In genomic region chr7:99039384-99039891, GRCh38 we compare ENCODE assay signal across 24 cellular contexts.
"Had no signal": no experiment of that assay in that cellular context is flagged by ENCODE, and none has a peak within 500 bp of the region (broad histone marks: within the 10 kb centered on the region; RNA-seq: fewer than 3 reads in every experiment).

No MANE protein-coding gene starts in this region.

- DNase-seq: activated B cell treated with CpG ODN at 0.5 μM for 24 hours; activated CD4-positive, alpha-beta T cell treated with anti-CD3 and anti-CD28 coated beads for 36 hours; activated CD4-positive, alpha-beta T cell treated with anti-CD3 and anti-CD28 coated beads, Interleukin-2, amount 50 U/mL, for 4 hours; activated effector memory CD4-positive, alpha-beta T cell treated with anti-CD3 and anti-CD28 coated beads, Interleukin-2, amount 50 U/mL, for 16 hours; activated naive CD4-positive, alpha-beta T cell treated with anti-CD3 and anti-CD28 coated beads for 36 hours; activated naive CD8-positive, alpha-beta T cell treated with anti-CD3 and anti-CD28 coated beads, Interleukin-2, amount 10 ng/mL, durations not matched to agents 7 days and 5 days; central memory CD4-positive, alpha-beta T cell; effector CD8-positive, alpha-beta T cell; erythroblast; left cardiac atrium; midbrain; ovary; retina; stimulated activated CD4-positive, alpha-beta T cell treated with anti-CD3 and anti-CD28 coated beads, Interleukin-4, amount 100 ng/mL, for 24 hours; stimulated activated naive B cell treated with anti-CD40 and anti-IgM and Interleukin-4, amounts not matched to agents 10 μg/mL and 1 μg/mL and 100 μg/mL, for 72 hours; stomach; T-helper 2 cell; thyroid gland had no signal

- H3K9me3 ChIP-seq: breast epithelium, gastroesophageal sphincter, ovary, prostate gland, stomach, thyroid gland had no signal

- H3K27ac Mint-ChIP-seq: activated B cell treated with CpG ODN at 0.5 μM for 24 hours; activated CD4-positive, alpha-beta T cell treated with anti-CD3 and anti-CD28 coated beads for 36 hours; activated naive CD4-positive, alpha-beta T cell treated with anti-CD3 and anti-CD28 coated beads for 36 hours; activated naive CD8-positive, alpha-beta T cell treated with anti-CD3 and anti-CD28 coated beads, Interleukin-2, amount 10 ng/mL, durations not matched to agents 7 days and 5 days; stimulated activated naive B cell treated with anti-CD40 and anti-IgM and Interleukin-4, amounts not matched to agents 10 μg/mL and 1 μg/mL and 100 μg/mL, for 72 hours had no signal

- H3K27me3 ChIP-seq: breast epithelium, gastroesophageal sphincter, hepatocyte, ovary, stomach, thyroid gland had no signal

- H3K4me1 ChIP-seq: breast epithelium, thyroid gland had no signal

- H3K27ac ChIP-seq: hepatocyte, ovary, prostate gland, skin epidermis, thyroid gland had no signal

- H3K9me3 Mint-ChIP-seq: activated B cell treated with CpG ODN at 0.5 μM for 24 hours; activated naive CD4-positive, alpha-beta T cell treated with anti-CD3 and anti-CD28 coated beads for 36 hours; activated naive CD8-positive, alpha-beta T cell treated with anti-CD3 and anti-CD28 coated beads, Interleukin-2, amount 10 ng/mL, durations not matched to agents 7 days and 5 days; naive thymus-derived CD4-positive, alpha-beta T cell; stimulated activated naive B cell treated with anti-CD40 and anti-IgM and Interleukin-4, amounts not matched to agents 10 μg/mL and 1 μg/mL and 100 μg/mL, for 72 hours had no signal

- H3K36me3 ChIP-seq: ovary had no signal

- H3K27me3 Mint-ChIP-seq: activated B cell treated with CpG ODN at 0.5 μM for 24 hours; activated CD4-positive, alpha-beta T cell treated with anti-CD3 and anti-CD28 coated beads for 36 hours; activated naive CD8-positive, alpha-beta T cell treated with anti-CD3 and anti-CD28 coated beads, Interleukin-2, amount 10 ng/mL, durations not matched to agents 7 days and 5 days; naive thymus-derived CD4-positive, alpha-beta T cell; stimulated activated naive B cell treated with anti-CD40 and anti-IgM and Interleukin-4, amounts not matched to agents 10 μg/mL and 1 μg/mL and 100 μg/mL, for 72 hours had no signal

- H3K4me1 Mint-ChIP-seq: activated B cell treated with CpG ODN at 0.5 μM for 24 hours; activated CD4-positive, alpha-beta T cell treated with anti-CD3 and anti-CD28 coated beads for 36 hours; activated naive CD8-positive, alpha-beta T cell treated with anti-CD3 and anti-CD28 coated beads, Interleukin-2, amount 10 ng/mL, durations not matched to agents 7 days and 5 days had no signal

- H3K4me3 Mint-ChIP-seq: activated B cell treated with CpG ODN at 0.5 μM for 24 hours; activated CD4-positive, alpha-beta T cell treated with anti-CD3 and anti-CD28 coated beads for 36 hours; activated naive CD4-positive, alpha-beta T cell treated with anti-CD3 and anti-CD28 coated beads for 36 hours; activated naive CD8-positive, alpha-beta T cell treated with anti-CD3 and anti-CD28 coated beads, Interleukin-2, amount 10 ng/mL, durations not matched to agents 7 days and 5 days; naive thymus-derived CD4-positive, alpha-beta T cell; stimulated activated naive B cell treated with anti-CD40 and anti-IgM and Interleukin-4, amounts not matched to agents 10 μg/mL and 1 μg/mL and 100 μg/mL, for 72 hours had no signal

- H3K4me3 ChIP-seq: breast epithelium, gastroesophageal sphincter, hepatocyte, ovary, prostate gland, skin epidermis, stomach, thyroid gland had no signal
